In the genomic region with DNA sequence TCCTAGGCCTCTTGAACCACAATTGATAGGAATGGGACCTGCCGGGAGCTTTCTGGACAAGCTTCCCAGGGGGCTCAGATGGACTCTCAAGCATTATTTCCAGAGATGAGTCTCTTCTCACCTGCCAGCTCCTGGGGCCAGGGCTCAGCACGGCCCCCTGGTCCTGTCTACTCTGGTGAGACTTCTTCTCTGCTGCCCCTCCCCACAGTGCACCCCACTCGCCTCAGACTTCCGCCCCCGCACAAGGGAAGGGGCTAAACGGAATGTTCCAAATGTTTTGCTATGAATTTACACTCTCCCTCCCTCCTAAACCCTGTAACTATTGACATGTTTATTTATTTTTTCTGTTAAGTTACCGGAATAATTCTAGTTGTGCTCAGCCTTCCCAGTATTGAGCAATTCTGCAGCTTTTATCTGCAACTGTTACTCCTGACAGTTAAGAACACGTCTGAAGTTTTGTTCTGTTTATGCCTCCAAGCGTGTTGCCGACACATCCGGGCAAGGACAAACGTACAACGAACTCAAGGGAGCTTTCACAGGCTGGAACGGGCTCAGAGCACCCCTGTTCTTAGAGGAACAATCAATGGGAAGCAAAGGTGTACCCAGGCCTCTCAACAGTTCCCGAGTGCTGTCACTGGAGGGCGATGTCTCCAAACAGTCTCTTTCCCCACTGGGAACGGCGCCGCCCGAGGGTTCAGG, we compare ENCODE assay signal across 8 cellular contexts. TPM values are rescaled to one million over a fixed set of nuclear protein-coding genes. Genes with fewer than 3 reads are reported as not detected.
A peak's percentile ranks its signal among the peaks of the same experiment; 100 is the strongest.
DNase-seq lines count a peak whose midpoint lies in the region; ATAC-seq and TF ChIP-seq lines count a peak whose summit lies in the region.

No MANE protein-coding gene starts in this region.

- no peaks in the 10 kb centered on the region for H3K9me1 ChIP-seq in IMR-90 (ENCODE audit: insufficient read depth, low read length)

- TF ChIP-seq CTCF in IMR-90 (conservative IDR thresholded peaks at IDR 0.05; ENCODE audit: low read depth, low read length) = peak; percentile 87
- TF ChIP-seq CTCF in RWPE2 (IDR thresholded peaks at IDR 0.05; ENCODE audit: poor library complexity, severe bottlenecking) = peak; percentile 88
- TF ChIP-seq CTCF in body of pancreas (IDR thresholded peaks at IDR 0.05) = peak; percentile 37 to 79 (median 75)

- H3K9me3 ChIP-seq in IMR-90 (ENCODE audit: control insufficient read depth, insufficient read depth, low read length) = no peaks in the 10 kb centered on the region
- no peaks in the 10 kb centered on the region for H3K9me3 ChIP-seq in RWPE2 (ENCODE audit: severe bottlenecking)
- H3K9me3 ChIP-seq in body of pancreas = no peaks in the 10 kb centered on the region

- peak overlapping the region; percentile 92 for H2BK20ac ChIP-seq in IMR-90 (ENCODE audit: low read depth, low read length)

- WGBS in IMR-90 (ENCODE audit: extremely low coverage in 2 of 2, insufficient read length in 1 of 2), 2 experiments = 20% methylated on average over 8 of the region's 20 CpGs; no CpG with 5 or more reads in 1 of the 2 experiments
- 17 to 30% methylated on average over 19 to 20 of the region's 20 CpGs for WGBS in body of pancreas, 2 donors

- dilution Hi-C loops in IMR-90 (cut with HindIII; ENCODE audit: low sequenced_read_pairs, unreplicated experiment) = no loop called here

- peak overlapping the region; percentile 92 for H2AFZ ChIP-seq in IMR-90 (replicated peaks; ENCODE audit: low read length, poor library complexity)

- no peak overlapping the region for H4K5ac ChIP-seq in IMR-90 (ENCODE audit: low read depth, low read length)

- H3K4me3 ChIP-seq in IMR-90 (ENCODE audit: insufficient read depth, low read depth, low read length) (no peak overlapping the region), RWPE2 (ENCODE audit: severe bottlenecking) (no peak overlapping the region), body of pancreas (no peak overlapping the region)

- peak; percentile 24 to 45 for DNase-seq in NCI-H524 (lab: John Stamatoyannopoulos, UW)
- no peak for DNase-seq in NCI-H524 treated with DMSO at 0.1 percent for 48 hours (lab: John Stamatoyannopoulos, UW)
- peak; percentile 58 for DNase-seq in IMR-90
- peak; percentile 77 for DNase-seq in RWPE2 (ENCODE audit: low spot score)
- DNase-seq in body of pancreas = peak; percentile 66 to 79 (median 70)
- peak; percentile 83 for DNase-seq in iPS-NIHi7 (ENCODE audit: extremely low spot score)
- peak; percentile 65 for DNase-seq in stimulated activated CD4-positive, alpha-beta T cell treated with anti-CD3 and anti-CD28 coated beads, Interleukin-15, amount 100 ng/mL, for 24 hours

- H2BK5ac ChIP-seq in IMR-90 (ENCODE audit: low read depth, low read length, poor library complexity, severe bottlenecking) = no peak overlapping the region

- H4K91ac ChIP-seq in IMR-90 (ENCODE audit: insufficient read depth, low read depth, low read length) = 0 out of 2 replicates have a peak overlapping the region, but pooled peaks have one; percentile 8

- H2BK120ac ChIP-seq in IMR-90 (ENCODE audit: low read depth, low read length) = peak overlapping the region; percentile 69; the same call in 1 of the 2 replicates

- H2AK9ac ChIP-seq in IMR-90 (replicated peaks; ENCODE audit: low read depth, low read length, poor library complexity) = no peak overlapping the region

- intact Hi-C loops in IMR-90 (cut with micrococcal nuclease) (loop anchor here (1.0 to 10.0 kb wide), 7 partner anchors 118 to 574 kb away; a partner anchor contains a TSS), body of pancreas (cut with DNase I) (loop anchor here (5.0 kb wide), 1 partner anchor 251 kb away; no protein-coding TSS in a partner anchor)

- no peak overlapping the region for H3K56ac ChIP-seq in IMR-90 (ENCODE audit: extremely low read depth, insufficient read depth, low read length)

- no peak overlapping the region for H2AK5ac ChIP-seq in IMR-90 (ENCODE audit: low read depth, low read length)

- no peaks in the 10 kb centered on the region for H3K79me1 ChIP-seq in IMR-90 (ENCODE audit: low read depth in 1 of 2, low read length in 2 of 2)

- no peaks in the 10 kb centered on the region for H3K27me3 ChIP-seq in IMR-90 (ENCODE audit: control insufficient read depth, insufficient read depth, low read length)
- no peaks in the 10 kb centered on the region for H3K27me3 ChIP-seq in RWPE2 (ENCODE audit: insufficient read depth, poor library complexity, severe bottlenecking)
- H3K27me3 ChIP-seq in body of pancreas = no peaks in the 10 kb centered on the region

- in situ Hi-C loops in IMR-90 (cut with MboI; ENCODE audit: low sequenced_read_pairs) = loop anchor here (10.0 to 25.0 kb wide), 2 partner anchors 248 to 536 kb away; no protein-coding TSS in a partner anchor

- POLR2A ChIA-PET in IMR-90 (lab: Charles Lee; ENCODE audit: unreplicated experiment) = no interaction called here

- TF ChIP-seq RAD21 in IMR-90 (IDR thresholded peaks at IDR 0.05; ENCODE audit: low read length) = peak; percentile 91

- peak overlapping the region; percentile 48; the same call in 1 of the 2 replicates for H3K4me2 ChIP-seq in IMR-90 (ENCODE audit: low read depth, low read length)

- TF ChIP-seq POLR2A in IMR-90 (IDR thresholded peaks at IDR 0.05; ENCODE audit: low read depth, low read length) (no peak), body of pancreas (IDR thresholded peaks at IDR 0.05) (no peak)

- CTCF ChIA-PET in IMR-90 (lab: Yijun Ruan, JAX) = interaction anchor here (0.5 to 1.8 kb wide), 17 partner anchors 8 to 289 kb away, joined by 3 to 9 read pairs (median 3); a partner anchor contains a TSS

- H3K4me1 ChIP-seq in IMR-90 (ENCODE audit: control insufficient read depth, insufficient read depth, low read length) = 0 out of 2 replicates have a peak, but pooled peaks cover 2% of the 10 kb centered on the region
- H3K4me1 ChIP-seq in RWPE2 (ENCODE audit: insufficient read depth, poor library complexity, severe bottlenecking) = no peaks in the 10 kb centered on the region
- H3K4me1 ChIP-seq in body of pancreas = peaks cover 8% of the 10 kb centered on the region

- peak overlapping the region; percentile 82 for H3K14ac ChIP-seq in IMR-90 (replicated peaks; ENCODE audit: low read depth, low read length)

- BruUV-seq in IMR-90 (replicated peaks; lab: Mats Ljungman, UMichigan) = no TSS peak

- no peak overlapping the region for H2BK15ac ChIP-seq in IMR-90 (ENCODE audit: low read depth, low read length)

- H3K18ac ChIP-seq in IMR-90 (ENCODE audit: low read depth, low read length) = no peak overlapping the region

- ATAC-seq in GM21786 (IDR thresholded peaks at IDR 0.05; ENCODE audit: unreplicated experiment) (peak; percentile 77), IMR-90 (ENCODE audit: low read depth) (peak; percentile 88), RWPE2 (ENCODE audit: low read depth) (peak; percentile 95), body of pancreas (peak; percentile 80)

- H3K4ac ChIP-seq in IMR-90 (ENCODE audit: low read depth, low read length) = peak overlapping the region; percentile 45; the same call in 1 of the 2 replicates

- no peaks in the 10 kb centered on the region for H3K36me3 ChIP-seq in IMR-90 (ENCODE audit: control insufficient read depth, insufficient read depth, low read length)
- H3K36me3 ChIP-seq in RWPE2 (ENCODE audit: low read depth) = no peaks in the 10 kb centered on the region
- H3K36me3 ChIP-seq in body of pancreas (replicated peaks in 1 of 2; ENCODE audit: insufficient read depth in 1 of 2, low read depth in 2 of 2) = no peaks in the 10 kb centered on the region

- H3K27ac ChIP-seq in IMR-90 (ENCODE audit: insufficient read depth, low read length) (no peak overlapping the region), RWPE2 (ENCODE audit: poor library complexity, severe bottlenecking) (no peak overlapping the region), body of pancreas (no peak overlapping the region)

- H3K9ac ChIP-seq in IMR-90 (ENCODE audit: low read depth, low read length) = no peak overlapping the region

- H4K20me1 ChIP-seq in IMR-90 (ENCODE audit: insufficient read depth, low read length) = no peaks in the 10 kb centered on the region

- no peak overlapping the region; a peak in 1 of 4 replicates for H4K8ac ChIP-seq in IMR-90 (ENCODE audit: low read depth in 2 of 2, low read length in 2 of 2)

- no peak overlapping the region for H3K23ac ChIP-seq in IMR-90 (ENCODE audit: low read depth, low read length)

TF ChIP-seq in IMR-90, 13 proteins besides CTCF, POLR2A, EP300 and RAD21:
- TF ChIP-seq CEBPB (IDR thresholded peaks at IDR 0.05; ENCODE audit: low read depth, low read length) = peak; percentile 86
- TF ChIP-seq CHD1 (IDR thresholded peaks at IDR 0.05; ENCODE audit: low read depth, low read length) = no peak
- TF ChIP-seq FOS (IDR thresholded peaks at IDR 0.05; ENCODE audit: low read depth, low read length) = no peak
- TF ChIP-seq, protein P1, sequence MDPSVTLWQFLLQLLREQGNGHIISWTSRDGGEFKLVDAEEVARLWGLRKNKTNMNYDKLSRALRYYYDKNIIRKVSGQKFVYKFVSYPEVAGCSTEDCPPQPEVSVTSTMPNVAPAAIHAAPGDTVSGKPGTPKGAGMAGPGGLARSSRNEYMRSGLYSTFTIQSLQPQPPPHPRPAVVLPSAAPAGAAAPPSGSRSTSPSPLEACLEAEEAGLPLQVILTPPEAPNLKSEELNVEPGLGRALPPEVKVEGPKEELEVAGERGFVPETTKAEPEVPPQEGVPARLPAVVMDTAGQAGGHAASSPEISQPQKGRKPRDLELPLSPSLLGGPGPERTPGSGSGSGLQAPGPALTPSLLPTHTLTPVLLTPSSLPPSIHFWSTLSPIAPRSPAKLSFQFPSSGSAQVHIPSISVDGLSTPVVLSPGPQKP (IDR thresholded peaks at IDR 0.05; ENCODE audit: borderline replicate concordance, low read depth, low read length) = no peak
- no peak for TF ChIP-seq MAFK (IDR thresholded peaks at IDR 0.05; ENCODE audit: low read depth, low read length)
- TF ChIP-seq RCOR1 (IDR thresholded peaks at IDR 0.05; ENCODE audit: insufficient replicate concordance, low read length) = no peak
- TF ChIP-seq, protein P2, sequence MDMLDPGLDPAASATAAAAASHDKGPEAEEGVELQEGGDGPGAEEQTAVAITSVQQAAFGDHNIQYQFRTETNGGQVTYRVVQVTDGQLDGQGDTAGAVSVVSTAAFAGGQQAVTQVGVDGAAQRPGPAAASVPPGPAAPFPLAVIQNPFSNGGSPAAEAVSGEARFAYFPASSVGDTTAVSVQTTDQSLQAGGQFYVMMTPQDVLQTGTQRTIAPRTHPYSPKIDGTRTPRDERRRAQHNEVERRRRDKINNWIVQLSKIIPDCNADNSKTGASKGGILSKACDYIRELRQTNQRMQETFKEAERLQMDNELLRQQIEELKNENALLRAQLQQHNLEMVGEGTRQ (IDR thresholded peaks at IDR 0.05; ENCODE audit: low read depth, low read length) = no peak
- TF ChIP-seq SMC3 (IDR thresholded peaks at IDR 0.05; ENCODE audit: low read depth, low read length) = peak; percentile 80

RNA-seq across cellular contexts. Expression of a gene that starts 55.2 kb away (rescaled TPM):
- 16.5 and 21.7 TPM in 2 replicates for total RNA-seq in IMR-90 (2012; rRNA removed)
- polyA plus RNA-seq in IMR-90 (2012; rRNA removed) = 8.9 and 10.7 TPM in 2 replicates
- polyA plus RNA-seq in IMR-90 (2012; cell fraction: cytosol; rRNA removed) = 2.5 and 7.1 TPM in 2 replicates
- polyA plus RNA-seq in IMR-90 (2012; cell fraction: nucleus; rRNA removed; ENCODE audit: low replicate concordance) = 39.6 and 46.5 TPM in 2 replicates
- 10 to 100 TPM; 14.8 to 19.8 TPM for total RNA-seq in body of pancreas
